ENCODE assay signal across 8 cellular contexts in genomic region chr7:6228865-6229264, GRCh38. TPM values are rescaled to one million over a fixed set of nuclear protein-coding genes. Genes with fewer than 3 reads are reported as not detected.
DNase-seq lines count a peak whose midpoint lies in the region; ATAC-seq and TF ChIP-seq lines count a peak whose summit lies in the region.

No MANE protein-coding gene starts in this region.

- peak overlapping the region; percentile 63 for H3K4me3 Mint-ChIP-seq in glutamatergic neuron (ENCODE audit: unreplicated experiment)

- H3K4me3 ChIP-seq in OCI-LY7 (ENCODE audit: low read depth, low read length, poor library complexity, severe bottlenecking) (no peak overlapping the region), tibial artery (peak overlapping the region; percentile 1 to 2)

- TF ChIP-seq CTCF in OCI-LY7 (conservative IDR thresholded peaks at IDR 0.05; ENCODE audit: low read length) (no peak), glutamatergic neuron (IDR thresholded peaks at IDR 0.05; ENCODE audit: partially characterized antibody, unreplicated experiment) (no peak), tibial artery (IDR thresholded peaks at IDR 0.05) (no peak)

- H3K79me2 ChIP-seq in OCI-LY7 (ENCODE audit: insufficient read depth, low read depth, low read length) = no peaks in the 10 kb centered on the region

- H3K9me3 Mint-ChIP-seq in glutamatergic neuron (ENCODE audit: unreplicated experiment) = no peaks in the 10 kb centered on the region

- H3K9me2 ChIP-seq in OCI-LY7 (ENCODE audit: insufficient read depth, low read length) = no peaks in the 10 kb centered on the region

- peak overlapping the region; percentile 4; the same call in 1 of the 2 replicates for H3K4me2 ChIP-seq in OCI-LY7 (ENCODE audit: low read length)

- H3K27me3 Mint-ChIP-seq in glutamatergic neuron (ENCODE audit: unreplicated experiment) = peaks cover 4% of the 10 kb centered on the region

- peak; percentile 66 for ATAC-seq in GM21737 (IDR thresholded peaks at IDR 0.05; ENCODE audit: unreplicated experiment)

- H3K27ac ChIP-seq in OCI-LY7 (ENCODE audit: low read depth, low read length, poor library complexity, severe bottlenecking) (no peak overlapping the region), tibial artery (peak overlapping the region; percentile 26 to 60), caudate nucleus (ENCODE audit: low read depth, low read length) (no peak overlapping the region)

- POLR2A ChIA-PET in OCI-LY7 (lab: Charles Lee) = interaction anchor here (0.6 kb wide), 2 partner anchors 25 to 72 kb away, joined by 3 read pairs; no protein-coding TSS in a partner anchor

- H3K9me3 ChIP-seq in OCI-LY7 (ENCODE audit: low read length) (no peaks in the 10 kb centered on the region), tibial artery (no peaks in the 10 kb centered on the region)

- H3K4me1 ChIP-seq in OCI-LY7 (ENCODE audit: insufficient read depth, low read length, poor library complexity, severe bottlenecking) (peaks cover 19% of the 10 kb centered on the region), tibial artery (peaks cover 0 to 60% (median 27%) of the 10 kb centered on the region in 4 donors)

- DNase-seq in DMS 273 treated with DMSO at 0.1 percent for 48 hours (lab: John Stamatoyannopoulos, UW) (peak; percentile 20), OCI-LY7 (ENCODE audit: low spot score) (peak; percentile 67), glutamatergic neuron (no peak), tibial artery (no peak), caudate nucleus (lab: John Stamatoyannopoulos, UW) (no peak), HPDE6-E6E7 (ENCODE audit: extremely low spot score) (no peak), NCI-H82 treated with DMSO at 0.1 percent for 48 hours (lab: John Stamatoyannopoulos, UW; ENCODE audit: unreplicated experiment) (no peak)

- intact Hi-C loops in OCI-LY7 (cut with micrococcal nuclease; ENCODE audit: unreplicated experiment) (no loop called here), tibial artery (cut with DNase I; ENCODE audit: low total_unique reads) (no loop called here)

- peak overlapping the region; percentile 89 for H3K27ac Mint-ChIP-seq in glutamatergic neuron (ENCODE audit: unreplicated experiment)

- H3K36me3 ChIP-seq in OCI-LY7 (ENCODE audit: insufficient read depth, low read length) = no peaks in the 10 kb centered on the region
- H3K36me3 ChIP-seq in tibial artery = no peaks in the 10 kb centered on the region

- no TSS peak for BruUV-seq in OCI-LY7 (replicated peaks; lab: Mats Ljungman, UMichigan)

- CTCF ChIA-PET in OCI-LY7 (lab: Charles Lee; ENCODE audit: unreplicated experiment) = no interaction called here

- H3K27me3 ChIP-seq in tibial artery = no peaks in the 10 kb centered on the region

- peaks cover 28% of the 10 kb centered on the region for H3K4me1 Mint-ChIP-seq in glutamatergic neuron (ENCODE audit: low read depth, unreplicated experiment)

- peaks cover 6% of the 10 kb centered on the region for H3K36me3 Mint-ChIP-seq in glutamatergic neuron (ENCODE audit: unreplicated experiment)

- H4K20me1 ChIP-seq in OCI-LY7 (ENCODE audit: insufficient read depth, low read length) = no peaks in the 10 kb centered on the region

- no peak overlapping the region for H2AFZ ChIP-seq in OCI-LY7 (ENCODE audit: low read length)

RNA-seq across cellular contexts. Expression of gene CYTH3, which starts 43.6 kb away (rescaled TPM):
- 3.3 and 3.7 TPM in 2 replicates for total RNA-seq in OCI-LY7 (2014; rRNA removed; shearing (Covaris generic))
- total RNA-seq in OCI-LY7 (2022) (4.7 and 5.0 TPM in 2 replicates), glutamatergic neuron (ENCODE audit: unreplicated experiment) (20.1 TPM)

Comparison
In these comparisons a context has a peak if more than half of its experiments do, and no peak if none do; other contexts are left out.
1. DNase-seq: peak in DMS 273 treated with DMSO at 0.1 percent for 48 hours (single experiment) and OCI-LY7 (single experiment); none in glutamatergic neuron (single experiment), tibial artery (0 of 2), caudate nucleus (0 of 61), HPDE6-E6E7 (single experiment) and NCI-H82 treated with DMSO at 0.1 percent for 48 hours (single experiment).
2. H3K27ac ChIP-seq: peak in tibial artery (2 of 2); none in OCI-LY7 (single experiment) and caudate nucleus (single experiment).